In the genomic region with DNA sequence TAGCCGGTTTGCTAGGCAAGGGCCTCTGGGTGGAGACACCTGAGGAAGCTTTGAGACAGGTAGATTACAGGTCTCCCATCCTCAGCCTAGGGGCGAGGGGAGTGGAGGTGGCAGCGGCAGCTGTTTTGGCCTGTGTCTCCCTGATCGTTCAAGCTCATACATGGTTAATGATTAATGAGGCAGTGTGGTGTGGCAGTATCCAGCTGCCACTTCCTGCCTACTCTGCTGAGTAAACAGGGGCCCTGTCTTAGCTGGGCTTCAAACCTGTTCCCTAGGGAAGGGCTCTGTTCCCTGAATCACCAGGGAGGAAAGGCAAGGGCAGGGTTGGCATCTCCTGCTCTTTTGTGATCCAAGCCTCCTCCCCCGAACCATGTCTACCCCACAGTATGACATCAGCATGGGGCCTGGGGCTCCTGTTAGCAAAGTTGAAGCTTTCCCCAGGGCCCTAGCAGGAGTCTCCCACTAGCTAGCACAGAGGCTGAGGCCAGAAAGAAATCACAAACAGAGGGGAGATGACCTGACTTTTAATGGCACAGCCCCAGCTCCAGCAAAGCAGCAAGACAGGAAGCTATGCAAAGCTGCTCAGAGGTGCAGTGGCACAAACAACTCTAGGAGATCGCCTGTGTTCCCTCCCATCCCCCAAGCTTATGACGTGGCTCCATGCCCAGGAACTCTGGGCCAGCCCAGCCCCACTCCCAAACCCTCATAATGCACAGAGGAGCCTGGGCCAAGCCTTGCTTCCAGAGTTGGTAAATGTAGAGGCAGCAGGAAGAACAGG, we compare ENCODE assay signal across 8 cellular contexts. TPM values are rescaled to one million over a fixed set of nuclear protein-coding genes. Genes with fewer than 3 reads are reported as not detected.
DNase-seq lines count a peak whose midpoint lies in the region; ATAC-seq and TF ChIP-seq lines count a peak whose summit lies in the region.

No MANE protein-coding gene starts in this region.

- peaks cover 0 to 2% of the 10 kb centered on the region in 2 donors for H3K9me3 ChIP-seq in neuronal stem cell (replicated peaks in 1 of 2; ENCODE audit: control insufficient read depth in 2 of 2, insufficient read depth in 1 of 2, low read depth in 1 of 2, low read length in 2 of 2)

- H4K91ac ChIP-seq in neuronal stem cell (ENCODE audit: low read depth, low read length, poor library complexity), result no peak overlapping the region

- H3K9me3 Mint-ChIP-seq in activated T-helper 17 cell treated with anti-CD3 and anti-CD28 coated beads, Interleukin-2, amount 50 U/mL, for 72 hours, result no peaks in the 10 kb centered on the region

- H2BK120ac ChIP-seq in neuronal stem cell (ENCODE audit: low read depth, low read length), result no peak overlapping the region

- no CpG with 5 or more reads among the region's 7 CpGs for WGBS in neuronal stem cell (ENCODE audit: extremely low coverage in 2 of 2, insufficient read length in 2 of 2, insufficient replicate concordance in 1 of 2), 2 donors

- H2BK5ac ChIP-seq in neuronal stem cell (ENCODE audit: low read length), result no peak overlapping the region

- no peak overlapping the region for H3K4me3 ChIP-seq in fibroblast of villous mesenchyme (ENCODE audit: low read depth, low read length)
- H3K4me3 ChIP-seq in neuronal stem cell (ENCODE audit: low read length in 2 of 2), result no peak overlapping the region

- H3K27me3 Mint-ChIP-seq in activated T-helper 17 cell treated with anti-CD3 and anti-CD28 coated beads, Interleukin-2, amount 50 U/mL, for 72 hours, result no peaks in the 10 kb centered on the region

- peak overlapping the region; percentile 54 for H4K8ac ChIP-seq in neuronal stem cell (ENCODE audit: low read depth, low read length)

- peaks cover 10 to 24% of the 10 kb centered on the region in 2 donors for H3K36me3 ChIP-seq in neuronal stem cell (replicated peaks in 1 of 2; ENCODE audit: control insufficient read depth in 2 of 2, insufficient read depth in 2 of 2, low read length in 2 of 2)

- H2AK5ac ChIP-seq in neuronal stem cell (ENCODE audit: low read depth, low read length), result no peak overlapping the region

- no peak overlapping the region for H2BK12ac ChIP-seq in neuronal stem cell (ENCODE audit: low read length)

- DNase-seq in AG08396 (ENCODE audit: low spot score) (peak; percentile 73), NCI-H69 (lab: John Stamatoyannopoulos, UW) (peak; percentile 93), fibroblast of villous mesenchyme (ENCODE audit: low read depth) (peak; percentile 84), neuronal stem cell (ENCODE audit: low spot score) (no peak), NCI-H146 treated with DMSO at 0.1 percent for 48 hours (lab: John Stamatoyannopoulos, UW; ENCODE audit: unreplicated experiment) (no peak)

- H3K36me3 Mint-ChIP-seq in activated T-helper 17 cell treated with anti-CD3 and anti-CD28 coated beads, Interleukin-2, amount 50 U/mL, for 72 hours (ENCODE audit: low read depth), result peaks cover 75% of the 10 kb centered on the region

- no peak overlapping the region for H3K9ac ChIP-seq in neuronal stem cell (ENCODE audit: low read depth, low read length, poor library complexity)

- no peak overlapping the region for H2AFZ ChIP-seq in neuronal stem cell (ENCODE audit: low read length)

- peak overlapping the region; percentile 81 for H3K4me3 Mint-ChIP-seq in activated T-helper 17 cell treated with anti-CD3 and anti-CD28 coated beads, Interleukin-2, amount 50 U/mL, for 72 hours

- peaks cover 21 to 34% (median 34%) of the 10 kb centered on the region in 3 experiments for H3K27me3 ChIP-seq in neuronal stem cell (ENCODE audit: control insufficient read depth in 3 of 3, insufficient read depth in 3 of 3, low read depth in 1 of 3, low read length in 3 of 3)

- no peak for TF ChIP-seq CTCF in fibroblast of villous mesenchyme (IDR thresholded peaks at IDR 0.05; ENCODE audit: insufficient read depth, low read depth, low read length)

- no peak overlapping the region for H2BK15ac ChIP-seq in neuronal stem cell (ENCODE audit: low read length)

- H3K27ac Mint-ChIP-seq in activated T-helper 17 cell treated with anti-CD3 and anti-CD28 coated beads, Interleukin-2, amount 50 U/mL, for 72 hours, result peak overlapping the region; percentile 95

- peak; percentile 54 for ATAC-seq in GM18511 (IDR thresholded peaks at IDR 0.05; ENCODE audit: unreplicated experiment)
- ATAC-seq in HG03139 (IDR thresholded peaks at IDR 0.05; ENCODE audit: unreplicated experiment), result peak; percentile 38
- ATAC-seq in activated T-helper 17 cell treated with anti-CD3 and anti-CD28 coated beads, Interleukin-2, amount 50 U/mL, for 72 hours (replicated peaks), result peak; percentile 2

- no peaks in the 10 kb centered on the region for H3K79me1 ChIP-seq in neuronal stem cell (ENCODE audit: low read depth, low read length)

- no peak overlapping the region for H3K4me2 ChIP-seq in neuronal stem cell (ENCODE audit: insufficient read depth, low read length, poor library complexity, severe bottlenecking)

- no peak overlapping the region for H3K4ac ChIP-seq in neuronal stem cell (ENCODE audit: low read length)

- peak overlapping the region; percentile 46 for H3K23ac ChIP-seq in neuronal stem cell (ENCODE audit: low read depth, low read length, poor library complexity)

- no peak overlapping the region for H3K18ac ChIP-seq in neuronal stem cell (ENCODE audit: low read length)

- H3K4me1 ChIP-seq in neuronal stem cell (ENCODE audit: control insufficient read depth in 2 of 2, insufficient read depth in 1 of 2, low read depth in 1 of 2, low read length in 2 of 2), result peaks cover 18 to 24% of the 10 kb centered on the region in 2 donors

- H3K14ac ChIP-seq in neuronal stem cell (ENCODE audit: low read length), result no peak overlapping the region

- H3K4me1 Mint-ChIP-seq in activated T-helper 17 cell treated with anti-CD3 and anti-CD28 coated beads, Interleukin-2, amount 50 U/mL, for 72 hours, result peaks cover 45% of the 10 kb centered on the region

- no peak overlapping the region for H3K27ac ChIP-seq in neuronal stem cell (replicated peaks; ENCODE audit: low read length)

RNA-seq across cellular contexts. Expression of gene TUBA4B, which starts 3.7 kb away (rescaled TPM):
- not detected for total RNA-seq in activated T-helper 17 cell treated with anti-CD3 and anti-CD28 coated beads, Interleukin-2, amount 50 U/mL, for 72 hours
- not detected in 2 replicates for total RNA-seq in fibroblast of villous mesenchyme
- not detected for polyA plus RNA-seq in neuronal stem cell (2013, experiment 1 of 2)
- not detected for polyA plus RNA-seq in neuronal stem cell (2013, experiment 2 of 2)

RNA-seq across cellular contexts. Expression of gene STK16, which starts 4.1 kb away (rescaled TPM):
- total RNA-seq in activated T-helper 17 cell treated with anti-CD3 and anti-CD28 coated beads, Interleukin-2, amount 50 U/mL, for 72 hours, result 10 to 100 TPM; 22.0 to 30.3 TPM
- 22.9 and 23.2 TPM in 2 replicates for total RNA-seq in fibroblast of villous mesenchyme
- polyA plus RNA-seq in neuronal stem cell (2013, experiment 1 of 2), result 19.8 TPM
- 20.4 TPM for polyA plus RNA-seq in neuronal stem cell (2013, experiment 2 of 2)

RNA-seq across cellular contexts. Expression of gene GLB1L, which starts 4.1 kb away (rescaled TPM):
- total RNA-seq in activated T-helper 17 cell treated with anti-CD3 and anti-CD28 coated beads, Interleukin-2, amount 50 U/mL, for 72 hours, result 1 to 10 TPM; 2.8 to 5.3 TPM
- 11.0 and 15.5 TPM in 2 replicates for total RNA-seq in fibroblast of villous mesenchyme
- 6.5 TPM for polyA plus RNA-seq in neuronal stem cell (2013, experiment 1 of 2)
- polyA plus RNA-seq in neuronal stem cell (2013, experiment 2 of 2), result 6.1 TPM

RNA-seq across cellular contexts. Expression of gene TUBA4A, which starts 4.3 kb away (rescaled TPM):
- total RNA-seq in activated T-helper 17 cell treated with anti-CD3 and anti-CD28 coated beads, Interleukin-2, amount 50 U/mL, for 72 hours, result 100 to 1,000 TPM; 347 to 530 TPM
- 6.1 and 27.6 TPM in 2 replicates for total RNA-seq in fibroblast of villous mesenchyme
- polyA plus RNA-seq in neuronal stem cell (2013, experiment 1 of 2), result 0.42 TPM
- 0.78 TPM for polyA plus RNA-seq in neuronal stem cell (2013, experiment 2 of 2)

RNA-seq across cellular contexts. Expression of gene ANKZF1, which starts 19.8 kb away (rescaled TPM):
- total RNA-seq in activated T-helper 17 cell treated with anti-CD3 and anti-CD28 coated beads, Interleukin-2, amount 50 U/mL, for 72 hours, result 100 to 1,000 TPM; 109 to 367 TPM
- total RNA-seq in fibroblast of villous mesenchyme, result 22.0 and 22.9 TPM in 2 replicates
- 28.7 TPM for polyA plus RNA-seq in neuronal stem cell (2013, experiment 1 of 2)
- polyA plus RNA-seq in neuronal stem cell (2013, experiment 2 of 2), result 29.2 TPM

Comparison
In these comparisons a context has a peak if more than half of its experiments do, and no peak if none do; other contexts are left out.
1. DNase-seq: peak in AG08396 (single experiment), NCI-H69 (single experiment) and fibroblast of villous mesenchyme (single experiment); none in neuronal stem cell (single experiment) and NCI-H146 treated with DMSO at 0.1 percent for 48 hours (single experiment).
2. ATAC-seq: peak in every context shown above with its lines; median percentile 54 in GM18511; 38 in HG03139; 2 in activated T-helper 17 cell treated with anti-CD3 and anti-CD28 coated beads, Interleukin-2, amount 50 U/mL, for 72 hours.